ENCODE assay signal across 14 cellular contexts in the genomic region with DNA sequence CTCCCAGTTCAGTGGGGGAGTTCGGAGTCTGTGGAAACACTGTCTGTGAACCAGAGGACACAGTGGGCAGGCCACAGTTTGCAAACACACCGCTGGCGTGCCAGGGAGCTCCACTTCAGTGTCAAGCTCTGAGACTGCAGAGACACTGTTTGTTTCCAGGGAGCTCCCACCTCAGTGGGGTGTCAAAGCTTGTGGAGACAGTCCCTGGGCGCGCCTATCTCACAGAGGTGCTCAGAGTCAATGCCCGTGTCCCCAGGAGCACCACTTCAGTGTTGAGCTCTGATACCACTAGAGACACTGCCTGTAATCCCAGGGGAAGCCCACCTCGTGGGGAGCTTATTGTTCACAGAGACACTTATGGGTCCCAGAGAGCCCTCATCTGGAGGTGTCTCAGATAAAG. TPM values are rescaled to one million over a fixed set of nuclear protein-coding genes. Genes with fewer than 3 reads are reported as not detected.
A peak's percentile ranks its signal among the peaks of the same experiment; 100 is the strongest.
DNase-seq lines count a peak whose midpoint lies in the region; ATAC-seq and TF ChIP-seq lines count a peak whose summit lies in the region.
"Had no signal": no experiment of that assay in that cellular context is flagged by ENCODE, and none has a peak within 500 bp of the region (broad histone marks: within the 10 kb centered on the region; RNA-seq: fewer than 3 reads in every experiment).

No MANE protein-coding gene starts in this region.

- H3K27me3 ChIP-seq in endodermal cell (ENCODE audit: control insufficient read depth, insufficient read depth, low read length, poor library complexity, severe bottlenecking) (no peaks in the 10 kb centered on the region), aorta (ENCODE audit: control insufficient read depth in 1 of 2, insufficient read depth in 2 of 2, low read length in 1 of 2) (no peaks in the 10 kb centered on the region)
- H3K27me3 ChIP-seq: gastrocnemius medialis, transverse colon had no signal

- no peak for TF ChIP-seq CTCF in endodermal cell (conservative IDR thresholded peaks at IDR 0.05)

- H3K4me1 ChIP-seq in endodermal cell (ENCODE audit: control insufficient read depth, insufficient read depth, low read length) = no peaks in the 10 kb centered on the region
- no peaks in the 10 kb centered on the region for H3K4me1 ChIP-seq in aorta (ENCODE audit: control insufficient read depth in 1 of 2, insufficient read depth in 2 of 2, low read length in 2 of 2)
- H3K4me1 ChIP-seq: gastrocnemius medialis had no signal

- H3K4me3 Mint-ChIP-seq in activated naive CD4-positive, alpha-beta T cell treated with anti-CD3 and anti-CD28 coated beads, Interleukin-2, amount 50 U/mL, for 24 hours = no peak overlapping the region
- H3K4me3 Mint-ChIP-seq in activated CD4-positive, alpha-beta memory T cell treated with anti-CD3 and anti-CD28 coated beads for 36 hours = peak overlapping the region; percentile 52
- H3K4me3 Mint-ChIP-seq in endodermal cell = no peak overlapping the region

- H3K4me3 ChIP-seq in endodermal cell (ENCODE audit: low read length) (no peak overlapping the region), aorta (ENCODE audit: low read length in 2 of 2) (no peak overlapping the region)
- H3K4me3 ChIP-seq: gastrocnemius medialis, transverse colon had no signal

- no peaks in the 10 kb centered on the region for H3K27me3 Mint-ChIP-seq in activated naive CD4-positive, alpha-beta T cell treated with anti-CD3 and anti-CD28 coated beads, Interleukin-2, amount 50 U/mL, for 24 hours
- H3K27me3 Mint-ChIP-seq in activated CD4-positive, alpha-beta memory T cell treated with anti-CD3 and anti-CD28 coated beads for 36 hours = no peaks in the 10 kb centered on the region
- no peaks in the 10 kb centered on the region for H3K27me3 Mint-ChIP-seq in endodermal cell (ENCODE audit: insufficient read depth)

- peaks cover 2% of the 10 kb centered on the region for H3K36me3 Mint-ChIP-seq in activated naive CD4-positive, alpha-beta T cell treated with anti-CD3 and anti-CD28 coated beads, Interleukin-2, amount 50 U/mL, for 24 hours
- peaks cover 87% of the 10 kb centered on the region for H3K36me3 Mint-ChIP-seq in activated CD4-positive, alpha-beta memory T cell treated with anti-CD3 and anti-CD28 coated beads for 36 hours
- H3K36me3 Mint-ChIP-seq in endodermal cell (ENCODE audit: low read depth) = no peaks in the 10 kb centered on the region

- H3K36me3 ChIP-seq in endodermal cell (ENCODE audit: control insufficient read depth, insufficient read depth, low read length) = no peaks in the 10 kb centered on the region
- no peaks in the 10 kb centered on the region for H3K36me3 ChIP-seq in aorta (ENCODE audit: control insufficient read depth in 1 of 2, insufficient read depth in 2 of 2, low read length in 1 of 2)
- H3K36me3 ChIP-seq: transverse colon had no signal

- no peaks in the 10 kb centered on the region for H3K9me3 Mint-ChIP-seq in activated naive CD4-positive, alpha-beta T cell treated with anti-CD3 and anti-CD28 coated beads, Interleukin-2, amount 50 U/mL, for 24 hours
- no peaks in the 10 kb centered on the region for H3K9me3 Mint-ChIP-seq in activated CD4-positive, alpha-beta memory T cell treated with anti-CD3 and anti-CD28 coated beads for 36 hours
- H3K9me3 Mint-ChIP-seq in endodermal cell = no peaks in the 10 kb centered on the region

- peak overlapping the region; percentile 65 for H3K27ac Mint-ChIP-seq in activated naive CD4-positive, alpha-beta T cell treated with anti-CD3 and anti-CD28 coated beads, Interleukin-2, amount 50 U/mL, for 24 hours
- peak overlapping the region; percentile 76 for H3K27ac Mint-ChIP-seq in activated CD4-positive, alpha-beta memory T cell treated with anti-CD3 and anti-CD28 coated beads for 36 hours
- no peak overlapping the region for H3K27ac Mint-ChIP-seq in endodermal cell

- H3K9me3 ChIP-seq in endodermal cell (ENCODE audit: control insufficient read depth, low read length) = no peaks in the 10 kb centered on the region
- no peaks in the 10 kb centered on the region for H3K9me3 ChIP-seq in aorta (ENCODE audit: control insufficient read depth, low read length)
- H3K9me3 ChIP-seq: gastrocnemius medialis, transverse colon had no signal

- H3K4me1 Mint-ChIP-seq in activated naive CD4-positive, alpha-beta T cell treated with anti-CD3 and anti-CD28 coated beads, Interleukin-2, amount 50 U/mL, for 24 hours = peaks cover 55% of the 10 kb centered on the region
- H3K4me1 Mint-ChIP-seq in activated CD4-positive, alpha-beta memory T cell treated with anti-CD3 and anti-CD28 coated beads for 36 hours (ENCODE audit: low read depth) = peaks cover 38% of the 10 kb centered on the region
- H3K4me1 Mint-ChIP-seq in endodermal cell = no peaks in the 10 kb centered on the region

- intact Hi-C loops in activated CD4-positive, alpha-beta memory T cell treated with anti-CD3 and anti-CD28 coated beads for 36 hours (cut with micrococcal nuclease) = no loop called here
- intact Hi-C loops in aorta (cut with DNase I) = loop anchor here in 1 of 2 donors (5.0 kb wide), 1 partner anchor 163 kb away; no protein-coding TSS in a partner anchor
- intact Hi-C loops in cardiac septum (cut with DNase I) = no loop called here

- POLR2A ChIA-PET in activated CD4-positive, alpha-beta memory T cell treated with anti-CD3 and anti-CD28 coated beads for 36 hours (lab: Charles Lee) = interaction anchor here (0.6 to 5.9 kb wide), 8 partner anchors 8 to 137 kb away, joined by 3 to 83 read pairs (median 6); a partner anchor contains a TSS

- WGBS in endodermal cell (ENCODE audit: insufficient coverage in 1 of 2, insufficient read length in 1 of 2), 2 experiments = 90 to 97% methylated on average over 6 to 7 of the region's 7 CpGs
- WGBS in aorta, 2 donors = 88 to 93% methylated on average over 7 of the region's 7 CpGs

- ATAC-seq in aorta (ENCODE audit: low FRiP score) = no peak

- H3K9ac ChIP-seq in endodermal cell (ENCODE audit: extremely low read depth, low read length, poor library complexity, severe bottlenecking) = no peak overlapping the region

- CTCF ChIA-PET in activated CD4-positive, alpha-beta memory T cell treated with anti-CD3 and anti-CD28 coated beads for 36 hours (lab: Charles Lee) = interaction anchor here (0.7 to 5.3 kb wide), 12 partner anchors 9 to 176 kb away, joined by 3 to 112 read pairs (median 6); a partner anchor contains a TSS

- H3K27ac ChIP-seq in endodermal cell (ENCODE audit: low read depth, low read length) (no peak overlapping the region), aorta (ENCODE audit: low read depth in 1 of 2, low read length in 2 of 2) (no peak overlapping the region)
- H3K27ac ChIP-seq: gastrocnemius medialis, transverse colon, WERI-Rb-1 had no signal

- DNase-seq in activated naive CD4-positive, alpha-beta T cell treated with Interleukin-2 at 50 U/mL for 16 hours = no peak
- DNase-seq in activated CD4-positive, alpha-beta memory T cell treated with anti-CD3 and anti-CD28 coated beads for 36 hours = no peak
- peak; percentile 46 for DNase-seq in endodermal cell
- DNase-seq in aorta = peak; percentile 32
- DNase-seq in NCI-H2227 (lab: John Stamatoyannopoulos, UW; ENCODE audit: unreplicated experiment) = no peak
- DNase-seq in cardiac septum (ENCODE audit: low spot score) = no peak
- no peak for DNase-seq in NCI-H226
- DNase-seq: gastrocnemius medialis, NCI-H1048, RPMI8226, small intestine, transverse colon, WERI-Rb-1 had no signal

RNA-seq across cellular contexts. Expression of a gene that starts 4.3 kb away (rescaled TPM):
- 100 to 1,000 TPM; 429 to 436 TPM for total RNA-seq in activated CD4-positive, alpha-beta memory T cell treated with anti-CD3 and anti-CD28 coated beads for 36 hours
- total RNA-seq in endodermal cell (under 1 TPM; 0.11 to 0.33 TPM), aorta (10 to 100 TPM in 1 of 2 donors, 1 to 10 TPM in 1; 7.2 to 21.3 TPM), cardiac septum (2.4 TPM)
- polyA plus RNA-seq in endodermal cell (2013, experiment 1 of 2) = 0.07 TPM
- polyA plus RNA-seq in endodermal cell (2013, experiment 2 of 2) = 0.12 TPM
- 1 to 10 TPM; 1.4 to 3.5 TPM for polyA plus RNA-seq in aorta

RNA-seq across cellular contexts. Expression of a gene that starts 25.5 kb away (rescaled TPM):
- 10 to 100 TPM; 85.2 to 89.6 TPM for total RNA-seq in activated CD4-positive, alpha-beta memory T cell treated with anti-CD3 and anti-CD28 coated beads for 36 hours
- total RNA-seq in endodermal cell = 10 to 100 TPM; 37.4 to 38.1 TPM
- 36.7 TPM for polyA plus RNA-seq in endodermal cell (2013, experiment 1 of 2)
- 40.5 TPM for polyA plus RNA-seq in endodermal cell (2013, experiment 2 of 2)
- 10 to 100 TPM; 38.6 to 49.1 TPM for total RNA-seq in aorta
- 10 to 100 TPM; 32.7 to 41.5 TPM for polyA plus RNA-seq in aorta
- total RNA-seq in cardiac septum = 35.3 TPM

Comparison
In these comparisons a context has a peak if more than half of its experiments do, and no peak if none do; other contexts are left out.
1. DNase-seq: peak in endodermal cell (single experiment) and aorta (2 of 2); none in activated naive CD4-positive, alpha-beta T cell treated with Interleukin-2 at 50 U/mL for 16 hours (single experiment), activated CD4-positive, alpha-beta memory T cell treated with anti-CD3 and anti-CD28 coated beads for 36 hours (single experiment), NCI-H2227 (single experiment), cardiac septum (single experiment) and NCI-H226 (single experiment).
2. RNA of a gene that starts 4.3 kb away (total RNA-seq): 429 to 436 TPM in activated CD4-positive, alpha-beta memory T cell treated with anti-CD3 and anti-CD28 coated beads for 36 hours; 7.2 to 21.3 TPM in aorta, 2.4 TPM in cardiac septum (single experiment) and 0.11 to 0.33 TPM in endodermal cell; every median in the first group is over 10 times any median in the second.